ENCODE assay signal across 16 cellular contexts in the genomic region with DNA sequence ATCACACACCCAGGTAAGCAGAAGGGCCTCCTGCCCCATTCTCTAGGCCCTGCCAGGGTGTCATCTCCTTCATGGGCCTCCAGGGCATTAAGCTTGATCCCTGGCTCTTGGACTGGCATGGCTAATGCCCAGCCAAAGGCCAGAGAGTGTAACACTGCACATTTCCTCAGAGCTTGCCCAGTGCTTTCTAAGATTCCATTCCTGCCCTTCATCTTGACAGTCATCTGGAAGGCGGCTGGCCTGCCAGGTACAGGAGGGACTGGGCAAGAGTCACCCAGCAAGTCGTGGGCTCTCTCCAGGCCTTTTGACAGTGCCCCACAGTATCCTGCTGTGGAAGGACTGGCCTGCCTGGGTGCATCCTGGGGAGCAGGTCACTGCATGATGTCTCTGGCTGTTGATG.
DNase-seq lines count a peak whose midpoint lies in the region; ATAC-seq and TF ChIP-seq lines count a peak whose summit lies in the region.
"Had no signal": no experiment of that assay in that cellular context is flagged by ENCODE, and none has a peak within 500 bp of the region (broad histone marks: within the 10 kb centered on the region; RNA-seq: fewer than 3 reads in every experiment).

No MANE protein-coding gene starts in this region.

- TF ChIP-seq CTCF in brain (conservative IDR thresholded peaks at IDR 0.05) (no peak), foreskin keratinocyte (conservative IDR thresholded peaks at IDR 0.05) (no peak), neural progenitor cell (IDR thresholded peaks at IDR 0.05) (no peak), GM10248 (IDR thresholded peaks at IDR 0.05; ENCODE audit: control extremely low read depth, extremely low read depth, low read depth, missing control alignments) (no peak)

- H2AFZ ChIP-seq in neural progenitor cell (replicated peaks), result no peak overlapping the region

- H3K4me1 ChIP-seq in foreskin keratinocyte (no peaks in the 10 kb centered on the region), neural progenitor cell (peaks cover 28% of the 10 kb centered on the region)
- H3K4me1 ChIP-seq: A549, BE2C, HAP-1 had no signal

- no peak overlapping the region for H3K4me3 ChIP-seq in neural progenitor cell
- H3K4me3 ChIP-seq: A549, HAP-1 had no signal

- H3K27ac ChIP-seq in foreskin keratinocyte (no peak overlapping the region), neural progenitor cell (no peak overlapping the region)
- H3K27ac ChIP-seq: A549, C4-2B had no signal

- H3K4me1 Mint-ChIP-seq in brain (peaks cover 67% of the 10 kb centered on the region), neural progenitor cell (peaks cover 56% of the 10 kb centered on the region)
- H3K4me1 Mint-ChIP-seq: CD4-positive, alpha-beta memory T cell had no signal

- no peaks in the 10 kb centered on the region for H3K36me3 ChIP-seq in neural progenitor cell
- H3K36me3 ChIP-seq: BE2C, HAP-1 had no signal

- H3K36me3 Mint-ChIP-seq in brain (peaks cover 43% of the 10 kb centered on the region), neural progenitor cell (peaks cover 10% of the 10 kb centered on the region)
- H3K36me3 Mint-ChIP-seq: CD4-positive, alpha-beta memory T cell had no signal

- CTCF ChIA-PET in GM10248 (lab: Yijun Ruan, JAX), result interaction anchor here (1.0 to 1.3 kb wide), 2 partner anchors 15 to 223 kb away, joined by 3 to 4 read pairs; no protein-coding TSS in a partner anchor

- H4K20me1 ChIP-seq in neural progenitor cell (ENCODE audit: low read depth), result peaks cover 97% of the 10 kb centered on the region

- H3K27ac Mint-ChIP-seq in brain, result peak overlapping the region in 3 of 5 experiments; percentile 65 to 85 (median 75)
- H3K27ac Mint-ChIP-seq in neural progenitor cell, result no peak overlapping the region
- H3K27ac Mint-ChIP-seq: HFFc6 had no signal

- H3K27me3 Mint-ChIP-seq in brain, result no peaks in the 10 kb centered on the region
- no peaks in the 10 kb centered on the region for H3K27me3 Mint-ChIP-seq in neural progenitor cell (ENCODE audit: insufficient read depth, low read depth)

- peak overlapping the region; percentile 61 for H3K4me2 ChIP-seq in neural progenitor cell
- H3K4me2 ChIP-seq: A549 had no signal

- ATAC-seq in foreskin keratinocyte (peak; percentile 6), GM18907 (IDR thresholded peaks at IDR 0.05; ENCODE audit: unreplicated experiment) (no peak)
- ATAC-seq: HepG2 had no signal

- no peaks in the 10 kb centered on the region for H3K27me3 ChIP-seq in foreskin keratinocyte
- H3K27me3 ChIP-seq in neural progenitor cell, result no peaks in the 10 kb centered on the region
- H3K27me3 ChIP-seq: BE2C had no signal

- POLR2A ChIA-PET in GM10248 (lab: Yijun Ruan, JAX), result no interaction called here

- H3K4me3 Mint-ChIP-seq in brain (no peak overlapping the region), neural progenitor cell (peak overlapping the region; percentile 57)
- H3K4me3 Mint-ChIP-seq: CD4-positive, alpha-beta memory T cell; HFFc6 had no signal

- no peak for DNase-seq in foreskin keratinocyte
- DNase-seq in neural progenitor cell (ENCODE audit: low spot score), result no peak
- no peak for DNase-seq in GM10248 (ENCODE audit: extremely low spot score)
- DNase-seq in hepatic stellate cell (ENCODE audit: low spot score), result no peak
- DNase-seq: CD4-positive, alpha-beta memory T cell; DMS79 treated with DMSO at 0.1 percent for 48 hours; EL; GOT3; HFFc6 had no signal

- H3K9me3 Mint-ChIP-seq in brain (peaks cover 0 to 10% (median 0%) of the 10 kb centered on the region in 5 experiments), neural progenitor cell (no peaks in the 10 kb centered on the region)

- no peak overlapping the region for H3K9ac ChIP-seq in neural progenitor cell

- no peaks in the 10 kb centered on the region for H3K9me3 ChIP-seq in neural progenitor cell (ENCODE audit: low read depth)
- H3K9me3 ChIP-seq: A549, BE2C, HAP-1 had no signal

- no peaks in the 10 kb centered on the region for H3F3A ChIP-seq in neural progenitor cell (ENCODE audit: low read depth)

- no peaks in the 10 kb centered on the region for H3K79me2 ChIP-seq in neural progenitor cell (ENCODE audit: low read depth)
